In genomic region chr3:8629151-8630021, GRCh38 we compare ENCODE assay signal across 8 cellular contexts. TPM values are rescaled to one million over a fixed set of nuclear protein-coding genes. Genes with fewer than 3 reads are reported as not detected.
DNase-seq lines count a peak whose midpoint lies in the region; ATAC-seq and TF ChIP-seq lines count a peak whose summit lies in the region.

No MANE protein-coding gene starts in this region.

- no peaks in the 10 kb centered on the region for H3K9me3 ChIP-seq in hepatocyte (ENCODE audit: low read depth)

- no peak for TF ChIP-seq CTCF in hepatocyte (IDR thresholded peaks at IDR 0.05; ENCODE audit: poor library complexity)

- ATAC-seq in GM19023 (IDR thresholded peaks at IDR 0.05; ENCODE audit: unreplicated experiment) = peak; percentile 57

- WGBS in hepatocyte (ENCODE audit: low lambda C conversion rate, missing lambda C conversion rate) = 72% methylated on average over 16 of the region's 16 CpGs

- peak in 72 of 76 experiments; percentile 39 to 91 (median 79) for DNase-seq in HUDEP-2 (lab: John Stamatoyannopoulos, UW; ENCODE audit: unreplicated experiment in 76 of 76)
- peak; percentile 47 for DNase-seq in activated T-cell treated with anti-CD3 and anti-CD28 coated beads for 4 hours
- DNase-seq in hepatocyte (ENCODE audit: low spot score) = peak; percentile 80
- peak; percentile 45 for DNase-seq in stimulated activated CD8-positive, alpha-beta memory T cell treated with anti-CD3 and anti-CD28 coated beads, Interleukin-12 subunit alpha, Interleukin-12 subunit beta, amount 100 ng/mL, for 1 hour (ENCODE audit: low read depth)
- no peak for DNase-seq in OCI-M2 (lab: John Stamatoyannopoulos, UW; ENCODE audit: unreplicated experiment)
- no peak for DNase-seq in NCI-H187 treated with DMSO at 0.1 percent for 48 hours (lab: John Stamatoyannopoulos, UW)

- H3K4me2 ChIP-seq in hepatocyte = no peak overlapping the region

- H3K27me3 ChIP-seq in ACC112 (ENCODE audit: insufficient read depth, low read length) (no peaks in the 10 kb centered on the region), hepatocyte (no peaks in the 10 kb centered on the region)

- H3K27ac ChIP-seq in ACC112 (ENCODE audit: low read depth, low read length) (peak overlapping the region; percentile 92), hepatocyte (no peak overlapping the region)

- H3K9me2 ChIP-seq in hepatocyte (replicated peaks; ENCODE audit: insufficient read depth) = no peaks in the 10 kb centered on the region

- H3K36me3 ChIP-seq in ACC112 (ENCODE audit: insufficient read depth, low read length) = no peaks in the 10 kb centered on the region
- no peaks in the 10 kb centered on the region for H3K36me3 ChIP-seq in hepatocyte (replicated peaks; ENCODE audit: insufficient read depth, low read depth)

- H4K20me1 ChIP-seq in hepatocyte (ENCODE audit: insufficient read depth, poor library complexity, severe bottlenecking) = no peaks in the 10 kb centered on the region

- H3K79me2 ChIP-seq in ACC112 (ENCODE audit: control insufficient read depth, insufficient read depth, low read length, unreplicated experiment) (no peaks in the 10 kb centered on the region), hepatocyte (no peaks in the 10 kb centered on the region)

- H3K4me3 ChIP-seq in ACC112 (ENCODE audit: low read depth, low read length) (peak overlapping the region; percentile 52; the same call in 1 of the 2 replicates), hepatocyte (no peak overlapping the region)

- H2AFZ ChIP-seq in ACC112 (ENCODE audit: low read length, unreplicated experiment) = peak overlapping the region; percentile 44
- H2AFZ ChIP-seq in hepatocyte = no peak overlapping the region

- peaks cover 14% of the 10 kb centered on the region for H3K4me1 ChIP-seq in ACC112 (ENCODE audit: control insufficient read depth, insufficient read depth, low read length, unreplicated experiment)
- H3K4me1 ChIP-seq in hepatocyte (ENCODE audit: insufficient read depth) = no peaks in the 10 kb centered on the region

RNA-seq across cellular contexts. Expression of gene SSUH2, which starts 15.2 kb away (rescaled TPM):
- total RNA-seq in hepatocyte = 17.6 and 19.7 TPM in 2 replicates
- 21.3 and 21.6 TPM in 2 replicates for polyA plus RNA-seq in hepatocyte

Comparison
In these comparisons a context has a peak if more than half of its experiments do, and no peak if none do; other contexts are left out.
1. DNase-seq: peak in HUDEP-2 (72 of 76), activated T-cell treated with anti-CD3 and anti-CD28 coated beads for 4 hours (single experiment), hepatocyte (single experiment) and stimulated activated CD8-positive, alpha-beta memory T cell treated with anti-CD3 and anti-CD28 coated beads, Interleukin-12 subunit alpha, Interleukin-12 subunit beta, amount 100 ng/mL, for 1 hour (single experiment); none in OCI-M2 (single experiment) and NCI-H187 treated with DMSO at 0.1 percent for 48 hours (single experiment).